In genomic region chr4:40196260-40196659, GRCh38 we compare ENCODE assay signal across 11 cellular contexts. TPM values are rescaled to one million over a fixed set of nuclear protein-coding genes. Genes with fewer than 3 reads are reported as not detected.
DNase-seq lines count a peak whose midpoint lies in the region; ATAC-seq and TF ChIP-seq lines count a peak whose summit lies in the region.
"Had no signal": no experiment of that assay in that cellular context is flagged by ENCODE, and none has a peak within 500 bp of the region (broad histone marks: within the 10 kb centered on the region; RNA-seq: fewer than 3 reads in every experiment).

No MANE protein-coding gene starts in this region.

- H3K4me1 Mint-ChIP-seq in CD4-positive, alpha-beta T cell (ENCODE audit: low read depth): peaks cover 54% of the 10 kb centered on the region
- peaks cover 63% of the 10 kb centered on the region for H3K4me1 Mint-ChIP-seq in activated T-cell treated with anti-CD3 and anti-CD28 coated beads, Interleukin-2, amount 50 U/mL, for 72 hours (ENCODE audit: low read depth)

- H3K27me3 Mint-ChIP-seq in CD4-positive, alpha-beta T cell: peaks cover 5% of the 10 kb centered on the region
- no peaks in the 10 kb centered on the region for H3K27me3 Mint-ChIP-seq in activated T-cell treated with anti-CD3 and anti-CD28 coated beads, Interleukin-2, amount 50 U/mL, for 72 hours (ENCODE audit: low read depth)

- no peak overlapping the region for H2AK5ac ChIP-seq in mesenchymal stem cell (ENCODE audit: low read length, severe bottlenecking)

- peaks cover 59% of the 10 kb centered on the region for H3K36me3 Mint-ChIP-seq in CD4-positive, alpha-beta T cell (ENCODE audit: low read depth)
- H3K36me3 Mint-ChIP-seq in activated T-cell treated with anti-CD3 and anti-CD28 coated beads, Interleukin-2, amount 50 U/mL, for 72 hours (ENCODE audit: insufficient read depth in 2 of 2): peaks cover 31 to 34% of the 10 kb centered on the region in 2 donors

- no peak for ATAC-seq in CD4-positive, alpha-beta T cell (ENCODE audit: poor library complexity)
- no peak for ATAC-seq in activated T-cell treated with anti-CD3 and anti-CD28 coated beads, Interleukin-2, amount 50 U/mL, for 72 hours (replicated peaks in 1 of 2)
- ATAC-seq in HG03439 (IDR thresholded peaks at IDR 0.05; ENCODE audit: unreplicated experiment) (no peak), GM21825 (IDR thresholded peaks at IDR 0.05; ENCODE audit: unreplicated experiment) (no peak)
- ATAC-seq: HCT116 had no signal

- H3K9ac ChIP-seq in HUES48 (ENCODE audit: low read depth, low read length): peak overlapping the region; percentile 45; the same call in 1 of the 2 replicates
- no peak overlapping the region for H3K9ac ChIP-seq in mesenchymal stem cell (ENCODE audit: low read length)

- no peak overlapping the region for H2AFZ ChIP-seq in mesenchymal stem cell (ENCODE audit: low read depth, low read length)

- 96% methylated on average over 7 of the region's 8 CpGs for WGBS in mesenchymal stem cell

- H3K4me1 ChIP-seq in HUES48 (ENCODE audit: control insufficient read depth, insufficient read depth, low read length) (peaks cover 71% of the 10 kb centered on the region), muscle layer of duodenum (ENCODE audit: control insufficient read depth in 1 of 2, insufficient read depth in 2 of 2, low read length in 2 of 2) (no peaks in the 10 kb centered on the region), mesenchymal stem cell (ENCODE audit: control insufficient read depth, insufficient read depth, low read depth, low read length) (peaks cover 7% of the 10 kb centered on the region)

- no peak overlapping the region for H3K14ac ChIP-seq in mesenchymal stem cell (ENCODE audit: low read length in 2 of 2)

- peak overlapping the region; percentile 99 for H3K27ac Mint-ChIP-seq in CD4-positive, alpha-beta T cell
- H3K27ac Mint-ChIP-seq in activated T-cell treated with anti-CD3 and anti-CD28 coated beads, Interleukin-2, amount 50 U/mL, for 72 hours: peak overlapping the region; percentile 97

- H3K4me3 ChIP-seq in HUES48 (ENCODE audit: low read depth, low read length) (peak overlapping the region; percentile 28; the same call in 1 of the 2 replicates), muscle layer of duodenum (ENCODE audit: low read depth in 1 of 2, low read length in 2 of 2) (no peak overlapping the region), mesenchymal stem cell (ENCODE audit: insufficient read depth in 1 of 2, low read depth in 1 of 2, low read length in 2 of 2) (no peak overlapping the region)

- POLR2A ChIA-PET in CD4-positive, alpha-beta T cell (lab: Charles Lee): interaction anchor here (0.6 to 11.6 kb wide), 18 partner anchors 10 to 121 kb away, joined by 3 to 156 read pairs (median 8); no protein-coding TSS in a partner anchor

- H3K9me3 ChIP-seq in CD4-positive, alpha-beta T cell (ENCODE audit: control insufficient read depth, low read length): no peaks in the 10 kb centered on the region
- H3K9me3 ChIP-seq in HUES48 (ENCODE audit: control insufficient read depth, insufficient read depth, low read length): no peaks in the 10 kb centered on the region
- no peaks in the 10 kb centered on the region for H3K9me3 ChIP-seq in muscle layer of duodenum (ENCODE audit: control insufficient read depth in 1 of 2, low read length in 2 of 2)
- no peaks in the 10 kb centered on the region for H3K9me3 ChIP-seq in mesenchymal stem cell (ENCODE audit: control insufficient read depth, low read length)

- intact Hi-C loops in CD4-positive, alpha-beta T cell (cut with DNase I, micrococcal nuclease): loop anchor here (1.0 to 5.0 kb wide), 5 partner anchors 15 to 113 kb away; no protein-coding TSS in a partner anchor

- H3K79me1 ChIP-seq in mesenchymal stem cell (replicated peaks; ENCODE audit: low read length, poor library complexity, severe bottlenecking): no peaks in the 10 kb centered on the region

- no peak for TF ChIP-seq CTCF in CD4-positive, alpha-beta T cell (IDR thresholded peaks at IDR 0.05)

- DNase-seq in CD4-positive, alpha-beta T cell: no peak
- peak in 1 of 2 donors; percentile 21 for DNase-seq in activated T-cell treated with anti-CD3 and anti-CD28 coated beads, Interleukin-2, amount 50 U/mL, for 72 hours
- no peak for DNase-seq in mesenchymal stem cell
- no peak for DNase-seq in cerebellar cortex (ENCODE audit: low spot score)
- DNase-seq: NCI-H2171 treated with DMSO at 0.1 percent for 48 hours, nucleus accumbens had no signal

- H4K8ac ChIP-seq in mesenchymal stem cell (ENCODE audit: low read length): no peak overlapping the region

- no peak overlapping the region for H3K23ac ChIP-seq in mesenchymal stem cell (ENCODE audit: low read length in 2 of 2)

- H3K27ac ChIP-seq in CD4-positive, alpha-beta T cell (ENCODE audit: low read depth, low read length): peak overlapping the region; percentile 99
- H3K27ac ChIP-seq in HUES48 (ENCODE audit: low read depth, low read length) (peak overlapping the region; percentile 74), muscle layer of duodenum (ENCODE audit: low read length) (peak overlapping the region; percentile 76), mesenchymal stem cell (ENCODE audit: low read length, poor library complexity, severe bottlenecking) (no peak overlapping the region)

- H3K4me2 ChIP-seq in mesenchymal stem cell (ENCODE audit: low read length, poor library complexity, severe bottlenecking): no peak overlapping the region

- no peaks in the 10 kb centered on the region for H3K27me3 ChIP-seq in CD4-positive, alpha-beta T cell (ENCODE audit: control insufficient read depth, insufficient read depth, low read length)
- no peaks in the 10 kb centered on the region for H3K27me3 ChIP-seq in HUES48 (ENCODE audit: control insufficient read depth, insufficient read depth, low read length)
- H3K27me3 ChIP-seq in muscle layer of duodenum (ENCODE audit: low read depth, low read length): no peaks in the 10 kb centered on the region
- H3K27me3 ChIP-seq in mesenchymal stem cell (ENCODE audit: control insufficient read depth in 1 of 2, insufficient read depth in 1 of 2, low read length in 2 of 2): no peaks in the 10 kb centered on the region

- no peak overlapping the region for H4K91ac ChIP-seq in mesenchymal stem cell (ENCODE audit: low read length)

- H3K36me3 ChIP-seq in HUES48 (ENCODE audit: control insufficient read depth, insufficient read depth, low read length) (no peaks in the 10 kb centered on the region), muscle layer of duodenum (ENCODE audit: control insufficient read depth in 1 of 2, insufficient read depth in 2 of 2, low read length in 2 of 2) (no peaks in the 10 kb centered on the region), mesenchymal stem cell (ENCODE audit: control insufficient read depth in 1 of 2, insufficient read depth in 2 of 2, low read depth in 1 of 2, low read length in 2 of 2) (no peaks in the 10 kb centered on the region)

- H2BK12ac ChIP-seq in mesenchymal stem cell (ENCODE audit: low read length in 2 of 2): no peak overlapping the region

- H3K4me3 Mint-ChIP-seq in CD4-positive, alpha-beta T cell: peak overlapping the region; percentile 100
- peak overlapping the region; percentile 90 to 96 for H3K4me3 Mint-ChIP-seq in activated T-cell treated with anti-CD3 and anti-CD28 coated beads, Interleukin-2, amount 50 U/mL, for 72 hours

- H2BK5ac ChIP-seq in mesenchymal stem cell (ENCODE audit: low read depth, low read length, poor library complexity, severe bottlenecking): no peak overlapping the region

- H2BK15ac ChIP-seq in mesenchymal stem cell (ENCODE audit: low read depth, poor library complexity, severe bottlenecking): no peak overlapping the region

- no peak overlapping the region for H3K18ac ChIP-seq in mesenchymal stem cell (ENCODE audit: low read depth in 1 of 2, low read length in 2 of 2)

- H3K4ac ChIP-seq in mesenchymal stem cell (ENCODE audit: low read depth in 1 of 2, low read length in 2 of 2): no peak overlapping the region

- CTCF ChIA-PET in CD4-positive, alpha-beta T cell (lab: Charles Lee): interaction anchor here (0.9 to 4.6 kb wide), 9 partner anchors 9 to 129 kb away, joined by 3 to 26 read pairs (median 4); no protein-coding TSS in a partner anchor

- H2BK120ac ChIP-seq in mesenchymal stem cell (ENCODE audit: low read depth, low read length): no peak overlapping the region

- no peaks in the 10 kb centered on the region for H3K9me3 Mint-ChIP-seq in CD4-positive, alpha-beta T cell
- no peaks in the 10 kb centered on the region for H3K9me3 Mint-ChIP-seq in activated T-cell treated with anti-CD3 and anti-CD28 coated beads, Interleukin-2, amount 50 U/mL, for 72 hours

RNA-seq across cellular contexts. Expression of gene RHOH, which starts 0.6 kb away (rescaled TPM):
- total RNA-seq in CD4-positive, alpha-beta T cell: 100 to 1,000 TPM; 302 to 317 TPM
- 100 to 1,000 TPM; 150 to 182 TPM for total RNA-seq in activated T-cell treated with anti-CD3 and anti-CD28 coated beads, Interleukin-2, amount 50 U/mL, for 72 hours
- polyA plus RNA-seq in mesenchymal stem cell (2013, experiment 1 of 2): 0.11 TPM
- polyA plus RNA-seq in mesenchymal stem cell (2013, experiment 2 of 2): 0.10 TPM
